Comparison of ENCODE assay signal across 18 cellular contexts in the genomic region with DNA sequence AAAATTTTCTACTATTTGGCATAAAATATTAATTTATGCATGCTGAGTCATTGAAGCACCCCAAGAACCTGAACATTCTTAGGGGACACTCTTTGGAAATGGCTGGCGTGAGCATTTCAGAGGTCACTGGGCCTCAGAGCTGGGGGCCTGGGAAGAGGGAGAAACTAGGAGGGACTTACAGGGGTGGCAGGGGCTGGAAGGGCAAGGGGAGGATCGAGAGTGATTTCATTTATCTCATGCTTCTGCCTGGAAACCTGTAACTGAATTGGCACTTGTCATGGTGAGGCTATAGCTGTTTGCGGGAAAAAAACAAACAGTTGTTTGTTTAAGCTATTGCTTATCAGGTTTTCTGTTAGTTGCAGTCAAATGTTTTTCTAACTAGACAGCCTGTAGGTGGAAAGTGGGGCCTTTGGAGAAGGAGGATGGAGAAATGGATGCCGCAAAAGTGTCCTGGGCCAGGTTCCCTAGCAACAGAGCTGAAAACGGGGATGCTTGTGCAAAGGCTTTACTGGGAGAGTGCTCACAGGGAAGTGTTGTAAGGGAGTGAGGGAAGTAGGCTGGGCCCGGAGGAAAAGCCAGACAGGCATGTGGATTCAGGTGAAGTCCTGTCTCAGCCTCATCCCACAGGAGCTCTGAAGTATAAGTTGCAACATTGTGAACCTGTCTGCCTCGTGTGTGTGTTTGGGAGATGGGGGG. TPM values are rescaled to one million over a fixed set of nuclear protein-coding genes. Genes with fewer than 3 reads are reported as not detected.
"Had no signal": no experiment of that assay in that cellular context is flagged by ENCODE, and none has a peak within 500 bp of the region (broad histone marks: within the 10 kb centered on the region; RNA-seq: fewer than 3 reads in every experiment).

No MANE protein-coding gene starts in this region.

- H3K4me3 Mint-ChIP-seq: activated T-helper 17 cell treated with anti-CD3 and anti-CD28 coated beads, Interleukin-2, amount 50 U/mL, for 72 hours; central memory CD8-positive, alpha-beta T cell; naive thymus-derived CD8-positive, alpha-beta T cell; T-cell had no signal

- DNase-seq: activated CD4-positive, alpha-beta T cell treated with anti-CD3 and anti-CD28 coated beads, Interleukin-2, amount 50 U/mL, for 4 hours; activated CD4-positive, CD25-positive, alpha-beta regulatory T cell treated with anti-CD3 and anti-CD28 coated beads, Interleukin-2, amount 50 U/mL, for 72 hours; activated naive CD4-positive, alpha-beta T cell treated with Interleukin-2 at 50 U/mL for 16 hours; brain microvascular endothelial cell; esophagus squamous epithelium; hippocampal formation; naive thymus-derived CD8-positive, alpha-beta T cell; stimulated activated CD4-positive, alpha-beta T cell treated with anti-CD3 and anti-CD28 coated beads, Interleukin-4, amount 100 ng/mL, for 4 hours; stimulated activated CD8-positive, alpha-beta memory T cell treated with anti-CD3 and anti-CD28 coated beads, Interleukin-4, amount 100 ng/mL, for 48 hours; stimulated activated naive CD4-positive, alpha-beta T cell treated with Interleukin-2 at 50 U/mL for 16 hours; T-cell; T-helper 9 cell; transverse colon had no signal

- H3K27me3 ChIP-seq: brain microvascular endothelial cell, transverse colon had no signal

- H3K4me1 ChIP-seq: esophagus squamous epithelium, transverse colon had no signal

- H3K4me1 Mint-ChIP-seq: activated T-helper 17 cell treated with anti-CD3 and anti-CD28 coated beads, Interleukin-2, amount 50 U/mL, for 72 hours; central memory CD8-positive, alpha-beta T cell; naive thymus-derived CD8-positive, alpha-beta T cell; T-cell had no signal

- H3K27ac ChIP-seq: brain microvascular endothelial cell, coronary artery, esophagus squamous epithelium, skin epidermis, transverse colon had no signal

- H3K9me3 Mint-ChIP-seq: activated T-helper 17 cell treated with anti-CD3 and anti-CD28 coated beads, Interleukin-2, amount 50 U/mL, for 72 hours; central memory CD8-positive, alpha-beta T cell; T-cell had no signal

- H3K36me3 Mint-ChIP-seq: T-cell had no signal

- H3K9me3 ChIP-seq: esophagus squamous epithelium, transverse colon had no signal

- ATAC-seq: activated T-helper 17 cell treated with anti-CD3 and anti-CD28 coated beads, Interleukin-2, amount 50 U/mL, for 72 hours; naive thymus-derived CD8-positive, alpha-beta T cell; T-cell had no signal

- H3K27ac Mint-ChIP-seq: activated T-helper 17 cell treated with anti-CD3 and anti-CD28 coated beads, Interleukin-2, amount 50 U/mL, for 72 hours; naive thymus-derived CD8-positive, alpha-beta T cell; T-cell had no signal

RNA-seq across cellular contexts. Expression of a gene that starts 43.6 kb away (rescaled TPM):
- total RNA-seq: activated T-helper 17 cell treated with anti-CD3 and anti-CD28 coated beads, Interleukin-2, amount 50 U/mL, for 72 hours; fibroblast of villous mesenchyme; naive thymus-derived CD8-positive, alpha-beta T cell; T-cell had no signal
- polyA plus RNA-seq: naive thymus-derived CD8-positive, alpha-beta T cell had no signal
